Comparison of ENCODE assay signal across 22 cellular contexts in the genomic region with DNA sequence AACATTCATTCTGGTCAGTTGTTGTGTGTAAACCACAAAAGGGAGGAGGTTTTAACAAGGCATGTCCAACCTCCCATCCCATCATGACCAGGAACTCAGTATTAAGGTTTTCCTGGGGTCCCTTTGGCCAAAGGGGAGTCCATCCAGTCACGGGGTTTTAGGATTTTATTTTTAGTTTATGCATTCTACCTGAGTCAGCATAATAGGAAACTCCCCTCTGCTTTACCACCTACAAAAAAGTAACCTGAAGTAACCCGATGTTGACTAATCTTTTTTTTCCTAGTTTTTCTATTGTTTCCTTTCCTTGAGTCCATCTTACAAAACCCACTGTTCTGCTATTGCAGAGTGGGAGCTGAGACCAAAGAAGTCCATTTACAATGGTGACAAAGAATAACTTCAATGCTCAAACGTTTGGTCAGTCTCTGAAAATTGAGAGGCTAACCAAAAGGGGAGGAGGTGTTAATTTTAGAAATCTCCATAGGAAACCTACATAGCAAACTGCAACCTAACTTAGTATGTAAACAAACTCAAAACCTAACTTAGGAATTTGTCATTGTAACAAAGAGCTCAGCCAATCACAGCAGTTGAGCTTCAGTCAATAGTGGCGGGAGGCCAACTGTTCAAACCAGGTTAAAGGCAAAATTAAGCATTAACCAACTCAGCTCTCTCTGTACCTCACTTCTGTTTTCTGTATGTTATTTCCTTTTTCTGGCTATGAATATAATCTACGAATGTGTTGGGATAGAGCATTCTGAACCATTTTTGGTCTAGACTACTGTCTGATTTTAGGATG.
DNase-seq lines count a peak whose midpoint lies in the region; ATAC-seq, FAIRE-seq and TF ChIP-seq lines count a peak whose summit lies in the region.
"Had no signal": no experiment of that assay in that cellular context is flagged by ENCODE, and none has a peak within 500 bp of the region (broad histone marks: within the 10 kb centered on the region; RNA-seq: fewer than 3 reads in every experiment).

No MANE protein-coding gene starts in this region.

- POLR2A ChIA-PET in A549 (lab: Yijun Ruan, JAX) = no interaction called here
- POLR2A ChIA-PET in IMR-90 (lab: Charles Lee; ENCODE audit: unreplicated experiment) = no interaction called here

- no peak for TF ChIP-seq EP300 in A549 (IDR thresholded peaks at IDR 0.05)

- 54% methylated on average over 5 of the region's 5 CpGs for WGBS in A549 (ENCODE audit: missing lambda C conversion rate)
- no CpG with 5 or more reads among the region's 5 CpGs for WGBS in IMR-90 (ENCODE audit: extremely low coverage in 2 of 2, insufficient read length in 1 of 2), 2 experiments
- 63 to 65% methylated on average over 5 of the region's 5 CpGs for WGBS in esophagus squamous epithelium, 2 donors

- ATAC-seq in A549 (no peak), IMR-90 (ENCODE audit: low read depth) (no peak), left lobe of liver (peak; percentile 93)

- H3K56ac ChIP-seq in IMR-90 (ENCODE audit: extremely low read depth, insufficient read depth, low read length) = no peak overlapping the region

- H3K18ac ChIP-seq in IMR-90 (ENCODE audit: low read depth, low read length) = no peak overlapping the region

- no peaks in the 10 kb centered on the region for H3K9me1 ChIP-seq in IMR-90 (ENCODE audit: insufficient read depth, low read length)

- H4K20me1 ChIP-seq in IMR-90 (ENCODE audit: insufficient read depth, low read length) = no peaks in the 10 kb centered on the region

- intact Hi-C loops in IMR-90 (cut with micrococcal nuclease) = no loop called here
- intact Hi-C loops in esophagus squamous epithelium (cut with DNase I) = no loop called here

- no peaks in the 10 kb centered on the region for H3K79me1 ChIP-seq in IMR-90 (ENCODE audit: low read depth in 1 of 2, low read length in 2 of 2)

- H3K9me3 ChIP-seq in A549 = no peaks in the 10 kb centered on the region
- H3K9me3 ChIP-seq in IMR-90 (ENCODE audit: control insufficient read depth, insufficient read depth, low read length) = no peaks in the 10 kb centered on the region
- peaks cover 0 to 20% (median 0%) of the 10 kb centered on the region in 3 donors for H3K9me3 ChIP-seq in esophagus squamous epithelium
- H3K9me3 ChIP-seq: BE2C had no signal

- no peak overlapping the region for H2AK9ac ChIP-seq in IMR-90 (replicated peaks; ENCODE audit: low read depth, low read length, poor library complexity)

- H2BK15ac ChIP-seq in IMR-90 (ENCODE audit: low read depth, low read length) = no peak overlapping the region

- BruUV-seq in IMR-90 (replicated peaks; lab: Mats Ljungman, UMichigan) = no TSS peak

- no peak overlapping the region for H3K4ac ChIP-seq in IMR-90 (ENCODE audit: low read depth, low read length)

- no peak overlapping the region for H2BK5ac ChIP-seq in IMR-90 (ENCODE audit: low read depth, low read length, poor library complexity, severe bottlenecking)

- H3K27me3 ChIP-seq in IMR-90 (ENCODE audit: control insufficient read depth, insufficient read depth, low read length) = no peaks in the 10 kb centered on the region
- no peaks in the 10 kb centered on the region for H3K27me3 ChIP-seq in esophagus squamous epithelium
- H3K27me3 ChIP-seq: BE2C had no signal

- H4K91ac ChIP-seq in IMR-90 (ENCODE audit: insufficient read depth, low read depth, low read length) = no peak overlapping the region

- no peaks in the 10 kb centered on the region for H3K36me3 ChIP-seq in IMR-90 (ENCODE audit: control insufficient read depth, insufficient read depth, low read length)
- no peaks in the 10 kb centered on the region for H3K36me3 ChIP-seq in esophagus squamous epithelium
- H3K36me3 ChIP-seq: BE2C had no signal

- H2AFZ ChIP-seq in IMR-90 (replicated peaks; ENCODE audit: low read length, poor library complexity) = no peak overlapping the region
- H2AFZ ChIP-seq: GM23248 had no signal

- no peak overlapping the region for H3K23ac ChIP-seq in IMR-90 (ENCODE audit: low read depth, low read length)

- H3K27ac ChIP-seq in A549 (no peak overlapping the region), IMR-90 (ENCODE audit: insufficient read depth, low read length) (no peak overlapping the region), esophagus squamous epithelium (no peak overlapping the region)
- H3K27ac ChIP-seq: GM23248, HL-60, KMS-11 had no signal

- TF ChIP-seq POLR2A in A549 (IDR thresholded peaks at IDR 0.05; ENCODE audit: low read length) = no peak
- no peak for TF ChIP-seq POLR2A in IMR-90 (IDR thresholded peaks at IDR 0.05; ENCODE audit: low read depth, low read length)
- no peak for TF ChIP-seq POLR2A in esophagus squamous epithelium (IDR thresholded peaks at IDR 0.05)

- FAIRE-seq in A549 (lab: Jason Lieb, UNC) = no peak
- FAIRE-seq: GM19239, H54, HTR-8/SVneo had no signal

- CTCF ChIA-PET in A549 (lab: Yijun Ruan, JAX) (no interaction called here), IMR-90 (lab: Yijun Ruan, JAX) (no interaction called here)

- H2BK20ac ChIP-seq in IMR-90 (ENCODE audit: low read depth, low read length) = no peak overlapping the region

- H3K4me3 ChIP-seq in A549 = no peak overlapping the region
- no peak overlapping the region for H3K4me3 ChIP-seq in IMR-90 (ENCODE audit: insufficient read depth, low read depth, low read length)
- no peak overlapping the region for H3K4me3 ChIP-seq in esophagus squamous epithelium
- H3K4me3 ChIP-seq: GM23248 had no signal

- TF ChIP-seq CTCF in A549 (IDR thresholded peaks at IDR 0.05) = no peak
- TF ChIP-seq CTCF in IMR-90 (conservative IDR thresholded peaks at IDR 0.05; ENCODE audit: low read depth, low read length) = no peak
- no peak for TF ChIP-seq CTCF in esophagus squamous epithelium (IDR thresholded peaks at IDR 0.05)

- no peak overlapping the region for H4K5ac ChIP-seq in IMR-90 (ENCODE audit: low read depth, low read length)

- no peaks in the 10 kb centered on the region for H3K4me1 ChIP-seq in A549
- H3K4me1 ChIP-seq in IMR-90 (ENCODE audit: control insufficient read depth, insufficient read depth, low read length) = no peaks in the 10 kb centered on the region
- H3K4me1 ChIP-seq in esophagus squamous epithelium = no peaks in the 10 kb centered on the region
- H3K4me1 ChIP-seq: BE2C had no signal

- no peak overlapping the region for H4K8ac ChIP-seq in IMR-90 (ENCODE audit: low read depth in 2 of 2, low read length in 2 of 2)

- in situ Hi-C loops in IMR-90 (cut with MboI; ENCODE audit: low sequenced_read_pairs) = no loop called here

- no peak overlapping the region for H2AK5ac ChIP-seq in IMR-90 (ENCODE audit: low read depth, low read length)

- dilution Hi-C loops in IMR-90 (cut with HindIII; ENCODE audit: low sequenced_read_pairs, unreplicated experiment) = no loop called here

- H2BK120ac ChIP-seq in IMR-90 (ENCODE audit: low read depth, low read length) = no peak overlapping the region

- DNase-seq in A549 (ENCODE audit: low read depth in 1 of 2, low spot score in 1 of 2) (peak in 1 of 2 experiments; percentile 9), IMR-90 (no peak), left lobe of liver (ENCODE audit: low spot score) (peak; percentile 65), mucosa of gallbladder (ENCODE audit: low spot score) (peak; percentile 51), AG08396 (ENCODE audit: low spot score) (no peak), esophagus squamous epithelium (lab: John Stamatoyannopoulos, UW) (no peak), NCI-H2227 (lab: John Stamatoyannopoulos, UW; ENCODE audit: unreplicated experiment) (no peak)
- DNase-seq: 8988T; BE2C; C1 segment of cervical spinal cord; CD4-positive, CD25-positive, alpha-beta regulatory T cell; CD8-positive, alpha-beta memory T cell; COR-L47; DMS79 treated with DMSO at 0.1 percent for 48 hours; GF-D8; GM23248; HCEC 1CT had no signal

- no peak overlapping the region for H3K14ac ChIP-seq in IMR-90 (replicated peaks; ENCODE audit: low read depth, low read length)

- H3K4me2 ChIP-seq in A549 (no peak overlapping the region), IMR-90 (ENCODE audit: low read depth, low read length) (no peak overlapping the region)
- H3K4me2 ChIP-seq: KMS-11 had no signal

- TF ChIP-seq RAD21 in A549 (conservative IDR thresholded peaks at IDR 0.05 in 1 of 2, IDR thresholded peaks at IDR 0.05 in 1 of 2) = no peak
- TF ChIP-seq RAD21 in IMR-90 (IDR thresholded peaks at IDR 0.05; ENCODE audit: low read length) = no peak

- H3K9ac ChIP-seq in IMR-90 (ENCODE audit: low read depth, low read length) = no peak overlapping the region
- H3K9ac ChIP-seq: GM23248, KMS-11 had no signal

TF ChIP-seq in A549, 52 proteins besides CTCF, POLR2A, EP300 and RAD21:
- TF ChIP-seq FOXS1 (CRISPR knock-in tag; IDR thresholded peaks at IDR 0.05) (no peak), HOXB5 (CRISPR knock-in tag; IDR thresholded peaks at IDR 0.05) (no peak), ESRRA (IDR thresholded peaks at IDR 0.05; ENCODE audit: borderline replicate concordance, low read length) (no peak), BHLHE40 (IDR thresholded peaks at IDR 0.05; ENCODE audit: low read depth, low read length) (no peak), ZNF302 (CRISPR knock-in tag; IDR thresholded peaks at IDR 0.05) (no peak), MAFK (IDR thresholded peaks at IDR 0.05; ENCODE audit: partially characterized antibody) (peak; percentile 85), TFCP2L1 (CRISPR knock-in tag; IDR thresholded peaks at IDR 0.05) (no peak)
TF ChIP-seq in A549: peak in this region for 1.

TF ChIP-seq in IMR-90, 13 proteins besides CTCF, POLR2A, EP300 and RAD21:
- peak; percentile 93 for TF ChIP-seq MAFK (IDR thresholded peaks at IDR 0.05; ENCODE audit: low read depth, low read length)
- no peak for TF ChIP-seq RCOR1 (IDR thresholded peaks at IDR 0.05; ENCODE audit: insufficient replicate concordance, low read length)

Comparison
In these comparisons a context has a peak if more than half of its experiments do, and no peak if none do; other contexts are left out.
1. DNase-seq: peak in left lobe of liver (single experiment) and mucosa of gallbladder (single experiment); none in IMR-90 (single experiment), AG08396 (single experiment), esophagus squamous epithelium (single experiment) and NCI-H2227 (single experiment).